In genomic region chr22:26609287-26609686, GRCh38 we compare ENCODE assay signal across 20 cellular contexts. TPM values are rescaled to one million over a fixed set of nuclear protein-coding genes. Genes with fewer than 3 reads are reported as not detected.
DNase-seq lines count a peak whose midpoint lies in the region; ATAC-seq, FAIRE-seq and TF ChIP-seq lines count a peak whose summit lies in the region.
"Had no signal": no experiment of that assay in that cellular context is flagged by ENCODE, and none has a peak within 500 bp of the region (broad histone marks: within the 10 kb centered on the region; RNA-seq: fewer than 3 reads in every experiment).

No MANE protein-coding gene starts in this region.

- H3K36me3 ChIP-seq in KMS-11 (ENCODE audit: insufficient read depth) (no peaks in the 10 kb centered on the region), H1 (ENCODE audit: control insufficient read depth in 2 of 4, insufficient read depth in 4 of 4, low read length in 3 of 4) (no peaks in the 10 kb centered on the region)
- H3K36me3 ChIP-seq in naive thymus-derived CD4-positive, alpha-beta T cell (ENCODE audit: control insufficient read depth in 2 of 3, insufficient read depth in 3 of 3, low read length in 3 of 3), result no peaks in the 10 kb centered on the region

- no peaks in the 10 kb centered on the region; the same call in 1 of the 2 replicates for H3K79me1 ChIP-seq in H1 (ENCODE audit: low read depth, low read length)

- WGBS in H1 (ENCODE audit: extremely low coverage in 1 of 2, insufficient coverage in 1 of 2, insufficient read length in 1 of 2, insufficient replicate concordance in 2 of 2, low coverage in 1 of 2, low lambda C conversion rate in 2 of 2, missing lambda C conversion rate in 1 of 2), 2 experiments, result 88 to 100% methylated on average over 1 to 2 of the region's 2 CpGs

- TF ChIP-seq POLR2A in H1 (IDR thresholded peaks at IDR 0.05; ENCODE audit: control extremely low read depth in 1 of 2, low read depth in 2 of 2, low read length in 2 of 2) (no peak), erythroblast (IDR thresholded peaks at IDR 0.05; ENCODE audit: low read length) (no peak)

- DNase-seq in activated CD4-positive, alpha-beta memory T cell treated with anti-CD3 and anti-CD28 coated beads, Interleukin-2, amount 10 ng/mL, durations not matched to agents 7 days and 5 days, result no peak
- DNase-seq in activated CD4-positive, alpha-beta memory T cell treated with anti-CD3 and anti-CD28 coated beads for 36 hours, result no peak
- DNase-seq in H1 (ENCODE audit: low read depth in 1 of 2, low spot score in 2 of 2), result no peak
- no peak for DNase-seq in erythroblast (lab: John Stamatoyannopoulos, UW)
- DNase-seq in glutamatergic neuron, result no peak
- DNase-seq in naive thymus-derived CD4-positive, alpha-beta T cell, result no peak
- DNase-seq: COR-L47, GF-D8, H9, NCI-H1105 treated with DMSO at 0.1 percent for 48 hours, NCI-H187, NCI-H526 treated with DMSO at 0.1 percent for 48 hours, SHP77 had no signal

- H4K20me1 ChIP-seq in KMS-11 (ENCODE audit: insufficient read depth), result no peaks in the 10 kb centered on the region
- no peaks in the 10 kb centered on the region for H4K20me1 ChIP-seq in H1 (replicated peaks in 1 of 2; ENCODE audit: control insufficient read depth in 1 of 2, insufficient read depth in 2 of 2, low read length in 2 of 2)

- no peak overlapping the region for H4K91ac ChIP-seq in H1 (replicated peaks; ENCODE audit: insufficient read length, low read length)

- H3K4me1 ChIP-seq in KMS-11 (ENCODE audit: low read depth, poor library complexity, severe bottlenecking) (peaks cover 73% of the 10 kb centered on the region), H1 (replicated peaks in 1 of 4; ENCODE audit: control insufficient read depth in 3 of 4, insufficient read depth in 4 of 4, low read length in 3 of 4) (peaks cover 8 to 18% (median 12%) of the 10 kb centered on the region in 4 experiments)
- H3K4me1 ChIP-seq in naive thymus-derived CD4-positive, alpha-beta T cell (ENCODE audit: control insufficient read depth in 2 of 2, insufficient read depth in 2 of 2, low read length in 2 of 2), result peaks cover 0 to 20% of the 10 kb centered on the region in 2 donors

- H2BK15ac ChIP-seq in H1 (ENCODE audit: low read length), result peak overlapping the region; percentile 14; the same call in 1 of the 2 replicates

- peak overlapping the region; percentile 83; the same call in 1 of the 2 replicates for H3K27ac ChIP-seq in KMS-11
- no peak overlapping the region for H3K27ac ChIP-seq in H1 (ENCODE audit: low read depth, low read length)
- H3K27ac ChIP-seq in naive thymus-derived CD4-positive, alpha-beta T cell (ENCODE audit: low read depth, low read length), result no peak overlapping the region
- H3K27ac ChIP-seq: C4-2B had no signal

- FAIRE-seq in H1 (lab: Jason Lieb, UNC), result no peak
- FAIRE-seq: A204.1 had no signal

- no peak overlapping the region for H3K14ac ChIP-seq in H1 (ENCODE audit: insufficient read length)

- peaks cover 5% of the 10 kb centered on the region; the same call in 1 of the 2 replicates for H3K23me2 ChIP-seq in H1 (ENCODE audit: low read depth, low read length)

- H3K56ac ChIP-seq in H1 (replicated peaks; ENCODE audit: insufficient read length, low read depth, low read length), result no peak overlapping the region

- peak overlapping the region; percentile 55 for H3K4me2 ChIP-seq in KMS-11
- H3K4me2 ChIP-seq in H1 (ENCODE audit: insufficient read depth in 1 of 2, low read depth in 2 of 2, low read length in 2 of 2), result no peak overlapping the region

- TF ChIP-seq RAD21 in H1 (IDR thresholded peaks at IDR 0.05 in 1 of 2, conservative IDR thresholded peaks at IDR 0.05 in 1 of 2; ENCODE audit: low read depth in 2 of 2, low read length in 2 of 2), result no peak

- H3K27me3 ChIP-seq in KMS-11 (ENCODE audit: insufficient read depth, low read depth), result no peaks in the 10 kb centered on the region
- peaks cover 5 to 20% (median 17%) of the 10 kb centered on the region in 4 experiments for H3K27me3 ChIP-seq in H1 (replicated peaks in 1 of 4; ENCODE audit: control insufficient read depth in 3 of 4, extremely low read depth in 1 of 4, insufficient read depth in 3 of 4, low read length in 3 of 4)
- H3K27me3 ChIP-seq in naive thymus-derived CD4-positive, alpha-beta T cell (ENCODE audit: control insufficient read depth in 2 of 2, insufficient read depth in 2 of 2, low read length in 2 of 2), result no peaks in the 10 kb centered on the region

- H3K9me3 ChIP-seq in H1 (ENCODE audit: insufficient read depth in 2 of 2, low read depth in 1 of 2, low read length in 1 of 2), result no peaks in the 10 kb centered on the region
- H3K9me3 ChIP-seq in naive thymus-derived CD4-positive, alpha-beta T cell (ENCODE audit: control insufficient read depth in 2 of 3, low read length in 3 of 3), result no peaks in the 10 kb centered on the region

- intact Hi-C loops in activated CD4-positive, alpha-beta memory T cell treated with anti-CD3 and anti-CD28 coated beads for 36 hours (cut with micrococcal nuclease), result no loop called here
- intact Hi-C loops in naive thymus-derived CD4-positive, alpha-beta T cell (cut with micrococcal nuclease), result no loop called here

- H2AFZ ChIP-seq in KMS-11 (ENCODE audit: low read depth) (no peak overlapping the region), H1 (ENCODE audit: low read length) (no peak overlapping the region)

- peaks cover 21% of the 10 kb centered on the region for H3K27me3 Mint-ChIP-seq in activated CD4-positive, alpha-beta memory T cell treated with anti-CD3 and anti-CD28 coated beads, Interleukin-2, amount 10 ng/mL, durations not matched to agents 7 days and 5 days
- no peaks in the 10 kb centered on the region for H3K27me3 Mint-ChIP-seq in activated CD4-positive, alpha-beta memory T cell treated with anti-CD3 and anti-CD28 coated beads for 36 hours
- peaks cover 3% of the 10 kb centered on the region for H3K27me3 Mint-ChIP-seq in glutamatergic neuron (ENCODE audit: unreplicated experiment)
- peaks cover 0 to 29% (median 0%) of the 10 kb centered on the region in 5 donors for H3K27me3 Mint-ChIP-seq in naive thymus-derived CD4-positive, alpha-beta T cell

- ATAC-seq in naive thymus-derived CD4-positive, alpha-beta T cell, result no peak

- no peak overlapping the region for H2BK120ac ChIP-seq in H1 (replicated peaks; ENCODE audit: low read depth, low read length)

- H2AK5ac ChIP-seq in H1 (ENCODE audit: low read depth, low read length), result no peak overlapping the region; the same call in 1 of the 2 replicates

- H3K27ac Mint-ChIP-seq in activated CD4-positive, alpha-beta memory T cell treated with anti-CD3 and anti-CD28 coated beads, Interleukin-2, amount 10 ng/mL, durations not matched to agents 7 days and 5 days, result peak overlapping the region; percentile 13
- H3K27ac Mint-ChIP-seq in activated CD4-positive, alpha-beta memory T cell treated with anti-CD3 and anti-CD28 coated beads for 36 hours, result no peak overlapping the region
- H3K27ac Mint-ChIP-seq in glutamatergic neuron (ENCODE audit: unreplicated experiment), result no peak overlapping the region
- H3K27ac Mint-ChIP-seq in naive thymus-derived CD4-positive, alpha-beta T cell, result peak overlapping the region in 1 of 9 donors; percentile 16
- H3K27ac Mint-ChIP-seq: IgD-negative memory B cell had no signal

- H3K9ac ChIP-seq in KMS-11 (no peak overlapping the region), H1 (replicated peaks in 1 of 4; ENCODE audit: extremely low read depth in 1 of 4, low read depth in 3 of 4, low read length in 3 of 4) (no peak overlapping the region)

- no peaks in the 10 kb centered on the region for H3K79me2 ChIP-seq in KMS-11 (ENCODE audit: insufficient read depth, low read depth)
- no peaks in the 10 kb centered on the region for H3K79me2 ChIP-seq in H1 (ENCODE audit: control insufficient read depth in 1 of 2, insufficient read depth in 2 of 2, low read length in 2 of 2)

- no peak overlapping the region for H3K23ac ChIP-seq in H1 (ENCODE audit: insufficient read length)

- H2BK5ac ChIP-seq in H1 (ENCODE audit: low read depth, low read length), result peak overlapping the region; percentile 21; the same call in 1 of the 2 replicates

- no peak overlapping the region for H3K4me3 Mint-ChIP-seq in activated CD4-positive, alpha-beta memory T cell treated with anti-CD3 and anti-CD28 coated beads, Interleukin-2, amount 10 ng/mL, durations not matched to agents 7 days and 5 days
- H3K4me3 Mint-ChIP-seq in activated CD4-positive, alpha-beta memory T cell treated with anti-CD3 and anti-CD28 coated beads for 36 hours, result no peak overlapping the region
- no peak overlapping the region for H3K4me3 Mint-ChIP-seq in glutamatergic neuron (ENCODE audit: unreplicated experiment)
- peak overlapping the region in 1 of 10 donors; percentile 1 for H3K4me3 Mint-ChIP-seq in naive thymus-derived CD4-positive, alpha-beta T cell
- H3K4me3 Mint-ChIP-seq: H9 had no signal

- no peak overlapping the region for H4K8ac ChIP-seq in H1 (ENCODE audit: extremely low read depth, insufficient read depth, low read length)

- POLR2A ChIA-PET in activated CD4-positive, alpha-beta memory T cell treated with anti-CD3 and anti-CD28 coated beads, Interleukin-2, amount 10 ng/mL, durations not matched to agents 7 days and 5 days (lab: Charles Lee), result no interaction called here
- POLR2A ChIA-PET in activated CD4-positive, alpha-beta memory T cell treated with anti-CD3 and anti-CD28 coated beads for 36 hours (lab: Charles Lee), result no interaction called here
- POLR2A ChIA-PET in H1 (lab: Charles Lee; ENCODE audit: partially characterized antibody), result interaction anchor here (0.5 kb wide), 1 partner anchor 243 kb away, joined by 3 read pairs; no protein-coding TSS in a partner anchor
- POLR2A ChIA-PET in naive thymus-derived CD4-positive, alpha-beta T cell (lab: Charles Lee), result no interaction called here

- no peaks in the 10 kb centered on the region for H3K9me3 Mint-ChIP-seq in activated CD4-positive, alpha-beta memory T cell treated with anti-CD3 and anti-CD28 coated beads, Interleukin-2, amount 10 ng/mL, durations not matched to agents 7 days and 5 days
- no peaks in the 10 kb centered on the region for H3K9me3 Mint-ChIP-seq in activated CD4-positive, alpha-beta memory T cell treated with anti-CD3 and anti-CD28 coated beads for 36 hours
- H3K9me3 Mint-ChIP-seq in glutamatergic neuron (ENCODE audit: unreplicated experiment), result no peaks in the 10 kb centered on the region
- peaks cover 0 to 5% (median 0%) of the 10 kb centered on the region in 11 donors for H3K9me3 Mint-ChIP-seq in naive thymus-derived CD4-positive, alpha-beta T cell
- H3K9me3 Mint-ChIP-seq: H9, IgD-negative memory B cell had no signal

- no peak overlapping the region; the same call in 1 of the 2 replicates for H3K18ac ChIP-seq in H1 (ENCODE audit: extremely low read depth, low read length)

- H3K4me1 Mint-ChIP-seq in activated CD4-positive, alpha-beta memory T cell treated with anti-CD3 and anti-CD28 coated beads, Interleukin-2, amount 10 ng/mL, durations not matched to agents 7 days and 5 days, result peaks cover 43% of the 10 kb centered on the region
- peaks cover 21% of the 10 kb centered on the region for H3K4me1 Mint-ChIP-seq in activated CD4-positive, alpha-beta memory T cell treated with anti-CD3 and anti-CD28 coated beads for 36 hours (ENCODE audit: low read depth)
- peaks cover 6% of the 10 kb centered on the region for H3K4me1 Mint-ChIP-seq in glutamatergic neuron (ENCODE audit: low read depth, unreplicated experiment)
- H3K4me1 Mint-ChIP-seq in naive thymus-derived CD4-positive, alpha-beta T cell, result peaks cover 0 to 29% (median 0%) of the 10 kb centered on the region in 7 donors

- no peak for TF ChIP-seq EP300 in H1 (IDR thresholded peaks at IDR 0.05; ENCODE audit: borderline replicate concordance in 1 of 2, low read depth in 2 of 2, low read length in 2 of 2)

- H3K4me3 ChIP-seq in KMS-11 (IDR thresholded peaks at IDR 0.05; ENCODE audit: insufficient read depth, low read depth, low read length), result no peak overlapping the region
- no peak overlapping the region for H3K4me3 ChIP-seq in H1 (ENCODE audit: extremely low read depth in 1 of 4, insufficient read depth in 2 of 4, low read depth in 3 of 4, low read length in 4 of 4)
- no peak overlapping the region for H3K4me3 ChIP-seq in naive thymus-derived CD4-positive, alpha-beta T cell (ENCODE audit: low read length)

- CTCF ChIA-PET in activated CD4-positive, alpha-beta memory T cell treated with anti-CD3 and anti-CD28 coated beads, Interleukin-2, amount 10 ng/mL, durations not matched to agents 7 days and 5 days (lab: Charles Lee), result no interaction called here
- CTCF ChIA-PET in activated CD4-positive, alpha-beta memory T cell treated with anti-CD3 and anti-CD28 coated beads for 36 hours (lab: Charles Lee), result interaction anchor here (1.0 kb wide), 1 partner anchor 130 kb away, joined by 3 read pairs; no protein-coding TSS in a partner anchor
- CTCF ChIA-PET in H1 (lab: Charles Lee; ENCODE audit: partially characterized antibody), result interaction anchor here (0.8 to 1.0 kb wide), 3 partner anchors 13 to 26 kb away, joined by 4 to 5 read pairs (median 4); no protein-coding TSS in a partner anchor
- CTCF ChIA-PET in naive thymus-derived CD4-positive, alpha-beta T cell (lab: Charles Lee), result no interaction called here

- TF ChIP-seq CTCF in KMS-11 (conservative IDR thresholded peaks at IDR 0.05; ENCODE audit: low read depth, low read length) (no peak), H1 (IDR thresholded peaks at IDR 0.05; ENCODE audit: control extremely low read depth in 1 of 3, insufficient read depth in 1 of 3, low read depth in 1 of 3, low read length in 3 of 3) (no peak), glutamatergic neuron (IDR thresholded peaks at IDR 0.05; ENCODE audit: partially characterized antibody, unreplicated experiment) (no peak)

- peaks cover 5% of the 10 kb centered on the region for H3K36me3 Mint-ChIP-seq in activated CD4-positive, alpha-beta memory T cell treated with anti-CD3 and anti-CD28 coated beads, Interleukin-2, amount 10 ng/mL, durations not matched to agents 7 days and 5 days (ENCODE audit: low read depth)
- no peaks in the 10 kb centered on the region for H3K36me3 Mint-ChIP-seq in activated CD4-positive, alpha-beta memory T cell treated with anti-CD3 and anti-CD28 coated beads for 36 hours
- H3K36me3 Mint-ChIP-seq in glutamatergic neuron (ENCODE audit: unreplicated experiment), result no peaks in the 10 kb centered on the region
- peaks cover 0 to 5% (median 0%) of the 10 kb centered on the region in 5 donors for H3K36me3 Mint-ChIP-seq in naive thymus-derived CD4-positive, alpha-beta T cell

- H3K4ac ChIP-seq in H1 (replicated peaks; ENCODE audit: insufficient read length, low read depth, low read length), result no peak overlapping the region

- H4K5ac ChIP-seq in H1 (ENCODE audit: insufficient read length, low read depth, low read length), result no peak overlapping the region

- H2BK20ac ChIP-seq in H1 (ENCODE audit: low read length), result peak overlapping the region; percentile 91; the same call in 1 of the 2 replicates

- H2BK12ac ChIP-seq in H1 (ENCODE audit: low read depth, low read length), result peak overlapping the region; percentile 78

RNA-seq across cellular contexts. Expression of gene CRYBB1, which starts 8.5 kb away (rescaled TPM):
- total RNA-seq in activated CD4-positive, alpha-beta memory T cell treated with anti-CD3 and anti-CD28 coated beads, Interleukin-2, amount 10 ng/mL, durations not matched to agents 7 days and 5 days, result 1 to 10 TPM in 1 of 2 experiments, under 1 TPM in 1; 0.65 to 1.2 TPM
- total RNA-seq in activated CD4-positive, alpha-beta memory T cell treated with anti-CD3 and anti-CD28 coated beads for 36 hours, result under 1 TPM in 1 of 2 experiments, not detected in 1; 0.48 TPM
- 1.7 and 4.2 TPM in 2 replicates for total RNA-seq in H1 (2021; fragmentation: NEBNext Ultra II Directional; extraction: Animal tissue kit (Norgen Biotek cat#: 25700))
- 6.0 and 7.2 TPM in 2 replicates for polyA plus RNA-seq in H1 (2011; rRNA removed)
- polyA plus RNA-seq in H1 (2011; cell fraction: cytosol; rRNA removed), result 7.5 TPM
- 5.0 TPM for polyA plus RNA-seq in H1 (2011; cell fraction: nucleus; rRNA removed)
- polyA plus RNA-seq in H1 (2012, experiment 1 of 2), result 2.7 to 5.7 TPM (median 5.2 TPM) in 4 replicates
- 3.9 TPM for polyA plus RNA-seq in H1 (2012, experiment 2 of 2)
- polyA plus RNA-seq in H1 (2013, experiment 1 of 2), result 7.7 TPM
- polyA plus RNA-seq in H1 (2013, experiment 2 of 2), result 7.4 TPM
- polyA minus RNA-seq in H1 (2011; rRNA and poly(A)+ RNA removed), result 1.7 and 4.1 TPM in 2 replicates
- 2.9 TPM for polyA minus RNA-seq in H1 (2011; cell fraction: cytosol; rRNA and poly(A)+ RNA removed)
- polyA minus RNA-seq in H1 (2011; cell fraction: nucleus; rRNA and poly(A)+ RNA removed), result 1.3 TPM
- not detected for total RNA-seq in glutamatergic neuron (ENCODE audit: unreplicated experiment)
- not detected for total RNA-seq in naive thymus-derived CD4-positive, alpha-beta T cell
- polyA plus RNA-seq in naive thymus-derived CD4-positive, alpha-beta T cell, result not detected
- total RNA-seq: Daoy, HT1080, LHCN-M2 had no signal

RNA-seq across cellular contexts. Expression of gene CRYBA4, which starts 12.5 kb away (rescaled TPM):
- total RNA-seq in activated CD4-positive, alpha-beta memory T cell treated with anti-CD3 and anti-CD28 coated beads, Interleukin-2, amount 10 ng/mL, durations not matched to agents 7 days and 5 days, result under 1 TPM in 1 of 2 experiments, not detected in 1; 0.48 TPM
- under 1 TPM in 1 of 2 experiments, not detected in 1; 0.36 TPM for total RNA-seq in activated CD4-positive, alpha-beta memory T cell treated with anti-CD3 and anti-CD28 coated beads for 36 hours
- total RNA-seq in H1 (2021; fragmentation: NEBNext Ultra II Directional; extraction: Animal tissue kit (Norgen Biotek cat#: 25700)), result 0.67 and 1.5 TPM in 2 replicates
- polyA plus RNA-seq in H1 (2011; rRNA removed), result 2.2 and 3.1 TPM in 2 replicates
- polyA plus RNA-seq in H1 (2011; cell fraction: cytosol; rRNA removed), result 2.0 TPM
- polyA plus RNA-seq in H1 (2011; cell fraction: nucleus; rRNA removed), result 1.4 TPM
- polyA plus RNA-seq in H1 (2012, experiment 1 of 2), result 0.84 to 2.4 TPM (median 1.9 TPM) in 4 replicates
- polyA plus RNA-seq in H1 (2012, experiment 2 of 2), result 1.5 TPM
- polyA plus RNA-seq in H1 (2013, experiment 1 of 2), result 1.7 TPM
- 2.0 TPM for polyA plus RNA-seq in H1 (2013, experiment 2 of 2)
- polyA minus RNA-seq in H1 (2011; rRNA and poly(A)+ RNA removed), result 0.56 and 0.69 TPM in 2 replicates
- polyA minus RNA-seq in H1 (2011; cell fraction: cytosol; rRNA and poly(A)+ RNA removed), result not detected
- not detected for polyA minus RNA-seq in H1 (2011; cell fraction: nucleus; rRNA and poly(A)+ RNA removed)
- not detected for total RNA-seq in glutamatergic neuron (ENCODE audit: unreplicated experiment)
- total RNA-seq in naive thymus-derived CD4-positive, alpha-beta T cell, result not detected
- not detected for polyA plus RNA-seq in naive thymus-derived CD4-positive, alpha-beta T cell
- total RNA-seq: Daoy, HT1080, LHCN-M2 had no signal
- polyA plus RNA-seq: IgD-negative memory B cell had no signal

RNA-seq across cellular contexts. Expression of gene TPST2, which starts 19.4 kb away (rescaled TPM):
- total RNA-seq in activated CD4-positive, alpha-beta memory T cell treated with anti-CD3 and anti-CD28 coated beads, Interleukin-2, amount 10 ng/mL, durations not matched to agents 7 days and 5 days, result 10 to 100 TPM; 55.4 to 60.8 TPM
- total RNA-seq in activated CD4-positive, alpha-beta memory T cell treated with anti-CD3 and anti-CD28 coated beads for 36 hours, result 10 to 100 TPM; 27.9 to 31.2 TPM
- 58.8 and 62.1 TPM in 2 replicates for total RNA-seq in H1 (2021; fragmentation: NEBNext Ultra II Directional; extraction: Animal tissue kit (Norgen Biotek cat#: 25700))
- 143 and 162 TPM in 2 replicates for polyA plus RNA-seq in H1 (2011; rRNA removed)
- polyA plus RNA-seq in H1 (2011; cell fraction: cytosol; rRNA removed), result 134 TPM
- polyA plus RNA-seq in H1 (2011; cell fraction: nucleus; rRNA removed), result 139 TPM
- polyA plus RNA-seq in H1 (2012, experiment 1 of 2), result 52.5 to 56.1 TPM (median 54.1 TPM) in 4 replicates
- 69.0 TPM for polyA plus RNA-seq in H1 (2012, experiment 2 of 2)
- 93.0 TPM for polyA plus RNA-seq in H1 (2013, experiment 1 of 2)
- polyA plus RNA-seq in H1 (2013, experiment 2 of 2), result 95.7 TPM
- polyA minus RNA-seq in H1 (2011; rRNA and poly(A)+ RNA removed), result 80.0 and 85.9 TPM in 2 replicates
- 59.8 TPM for polyA minus RNA-seq in H1 (2011; cell fraction: cytosol; rRNA and poly(A)+ RNA removed)
- polyA minus RNA-seq in H1 (2011; cell fraction: nucleus; rRNA and poly(A)+ RNA removed), result 63.8 TPM
- 10.6 TPM for total RNA-seq in glutamatergic neuron (ENCODE audit: unreplicated experiment)
- total RNA-seq in naive thymus-derived CD4-positive, alpha-beta T cell, result 10 to 100 TPM; 16.7 to 44.8 (median 20.6) TPM
- polyA plus RNA-seq in naive thymus-derived CD4-positive, alpha-beta T cell, result 10 to 100 TPM; 14.4 to 30.5 TPM

RNA-seq across cellular contexts. Expression of gene MIAT, which starts 48.1 kb away (rescaled TPM):
- total RNA-seq in activated CD4-positive, alpha-beta memory T cell treated with anti-CD3 and anti-CD28 coated beads, Interleukin-2, amount 10 ng/mL, durations not matched to agents 7 days and 5 days, result 100 to 1,000 TPM; 185 to 186 TPM
- 10 to 100 TPM; 52.3 to 58.7 TPM for total RNA-seq in activated CD4-positive, alpha-beta memory T cell treated with anti-CD3 and anti-CD28 coated beads for 36 hours
- total RNA-seq in H1 (2021; fragmentation: NEBNext Ultra II Directional; extraction: Animal tissue kit (Norgen Biotek cat#: 25700)), result 33.8 and 36.0 TPM in 2 replicates
- polyA plus RNA-seq in H1 (2011; rRNA removed), result 27.6 and 38.3 TPM in 2 replicates
- polyA plus RNA-seq in H1 (2011; cell fraction: cytosol; rRNA removed), result 55.4 TPM
- 134 TPM for polyA plus RNA-seq in H1 (2011; cell fraction: nucleus; rRNA removed)
- 55.6 to 81.0 TPM (median 63.3 TPM) in 4 replicates for polyA plus RNA-seq in H1 (2012, experiment 1 of 2)
- polyA plus RNA-seq in H1 (2012, experiment 2 of 2), result 4.6 TPM
- polyA plus RNA-seq in H1 (2013, experiment 1 of 2), result 44.4 TPM
- polyA plus RNA-seq in H1 (2013, experiment 2 of 2), result 37.1 TPM
- 75.5 and 135 TPM in 2 replicates for polyA minus RNA-seq in H1 (2011; rRNA and poly(A)+ RNA removed)
- 20.6 TPM for polyA minus RNA-seq in H1 (2011; cell fraction: cytosol; rRNA and poly(A)+ RNA removed)
- 72.4 TPM for polyA minus RNA-seq in H1 (2011; cell fraction: nucleus; rRNA and poly(A)+ RNA removed)
- total RNA-seq in glutamatergic neuron (ENCODE audit: unreplicated experiment), result 1,100 TPM
- 100 to 1,000 TPM in 1 of 5 experiments, 10 to 100 TPM in 4; 10.5 to 156 (median 48.7) TPM for total RNA-seq in naive thymus-derived CD4-positive, alpha-beta T cell
- polyA plus RNA-seq in naive thymus-derived CD4-positive, alpha-beta T cell, result under 1 TPM; 0.05 to 0.13 TPM

Comparison
In these comparisons a context has a peak if more than half of its experiments do, and no peak if none do; other contexts are left out.
1. CTCF ChIA-PET loops: an anchor here in activated CD4-positive, alpha-beta memory T cell treated with anti-CD3 and anti-CD28 coated beads for 36 hours (1.0 kb wide) and H1 (0.8 to 1.0 kb wide); none called in activated CD4-positive, alpha-beta memory T cell treated with anti-CD3 and anti-CD28 coated beads, Interleukin-2, amount 10 ng/mL, durations not matched to agents 7 days and 5 days and naive thymus-derived CD4-positive, alpha-beta T cell.